1 cellular context compared by ENCODE assay signal in genomic region chr18:6557470-6558245, GRCh38.
TF ChIP-seq lines count a peak whose summit lies in the region.

No MANE protein-coding gene starts in this region.

TF ChIP-seq in H1, 55 proteins besides CTCF, POLR2A, EP300 and RAD21:
- TF ChIP-seq TBP (IDR thresholded peaks at IDR 0.05; ENCODE audit: low read depth, low read length) (no peak), KDM4A (IDR thresholded peaks at IDR 0.05; ENCODE audit: low read depth, low read length, severe bottlenecking) (no peak), USF2 (IDR thresholded peaks at IDR 0.05; ENCODE audit: low read length) (no peak), RBBP5 (IDR thresholded peaks at IDR 0.05; ENCODE audit: borderline replicate concordance, low read depth, low read length) (no peak), CHD2 (IDR thresholded peaks at IDR 0.05; ENCODE audit: low read length) (no peak), TEAD4 (IDR thresholded peaks at IDR 0.05; ENCODE audit: low read depth, low read length) (no peak), CREB1 (IDR thresholded peaks at IDR 0.05) (no peak), SIRT6 (IDR thresholded peaks at IDR 0.05; ENCODE audit: low read length) (no peak), SIX5 (IDR thresholded peaks at IDR 0.05; ENCODE audit: low read depth, low read length) (no peak), ATF3 (IDR thresholded peaks at IDR 0.05; ENCODE audit: insufficient read depth, low read depth, low read length) (no peak), BCL11A (IDR thresholded peaks at IDR 0.05; ENCODE audit: low read depth in 2 of 2, low read length in 2 of 2) (no peak), BRCA1 (IDR thresholded peaks at IDR 0.05; ENCODE audit: low read depth, low read length) (no peak), NANOG (IDR thresholded peaks at IDR 0.05; ENCODE audit: insufficient read depth, low read depth, low read length, poor library complexity, severe bottlenecking) (no peak)
- TF ChIP-seq, protein P1, sequence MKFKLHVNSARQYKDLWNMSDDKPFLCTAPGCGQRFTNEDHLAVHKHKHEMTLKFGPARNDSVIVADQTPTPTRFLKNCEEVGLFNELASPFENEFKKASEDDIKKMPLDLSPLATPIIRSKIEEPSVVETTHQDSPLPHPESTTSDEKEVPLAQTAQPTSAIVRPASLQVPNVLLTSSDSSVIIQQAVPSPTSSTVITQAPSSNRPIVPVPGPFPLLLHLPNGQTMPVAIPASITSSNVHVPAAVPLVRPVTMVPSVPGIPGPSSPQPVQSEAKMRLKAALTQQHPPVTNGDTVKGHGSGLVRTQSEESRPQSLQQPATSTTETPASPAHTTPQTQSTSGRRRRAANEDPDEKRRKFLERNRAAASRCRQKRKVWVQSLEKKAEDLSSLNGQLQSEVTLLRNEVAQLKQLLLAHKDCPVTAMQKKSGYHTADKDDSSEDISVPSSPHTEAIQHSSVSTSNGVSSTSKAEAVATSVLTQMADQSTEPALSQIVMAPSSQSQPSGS (IDR thresholded peaks at IDR 0.05; ENCODE audit: low read length), result no peak
- TF ChIP-seq, protein P2, sequence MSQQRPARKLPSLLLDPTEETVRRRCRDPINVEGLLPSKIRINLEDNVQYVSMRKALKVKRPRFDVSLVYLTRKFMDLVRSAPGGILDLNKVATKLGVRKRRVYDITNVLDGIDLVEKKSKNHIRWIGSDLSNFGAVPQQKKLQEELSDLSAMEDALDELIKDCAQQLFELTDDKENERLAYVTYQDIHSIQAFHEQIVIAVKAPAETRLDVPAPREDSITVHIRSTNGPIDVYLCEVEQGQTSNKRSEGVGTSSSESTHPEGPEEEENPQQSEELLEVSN (IDR thresholded peaks at IDR 0.05), result no peak
TF ChIP-seq in H1: peak in this region for 0.
